In the genomic region with DNA sequence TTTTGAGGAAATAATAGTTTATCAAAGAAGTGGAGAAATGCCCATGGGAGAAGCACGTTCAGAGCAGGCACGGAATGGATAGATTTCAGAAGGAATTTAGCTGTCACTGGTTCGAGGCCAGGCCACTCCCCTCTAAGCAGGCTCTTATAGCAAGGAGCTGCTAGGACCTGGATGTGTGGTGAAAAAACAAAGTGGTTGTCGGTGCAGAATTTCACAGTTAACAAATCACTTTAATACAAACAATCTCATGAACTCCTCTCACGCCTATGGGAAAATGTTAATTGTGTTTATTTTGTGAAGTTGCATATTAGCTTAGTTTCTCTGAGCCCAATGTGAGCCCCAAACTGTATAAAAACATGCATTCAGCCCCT, we compare ENCODE assay signal across 26 cellular contexts.
DNase-seq lines count a peak whose midpoint lies in the region; ATAC-seq and TF ChIP-seq lines count a peak whose summit lies in the region.
"Had no signal": no experiment of that assay in that cellular context is flagged by ENCODE, and none has a peak within 500 bp of the region (broad histone marks: within the 10 kb centered on the region; RNA-seq: fewer than 3 reads in every experiment).

No MANE protein-coding gene starts in this region.

- TF ChIP-seq EP300 in gastroesophageal sphincter (IDR thresholded peaks at IDR 0.05) (no peak), sigmoid colon (IDR thresholded peaks at IDR 0.05) (no peak)

- no peaks in the 10 kb centered on the region for H3K9me3 ChIP-seq in gastroesophageal sphincter
- H3K9me3 ChIP-seq in sigmoid colon: no peaks in the 10 kb centered on the region
- H3K9me3 ChIP-seq in neural progenitor cell (ENCODE audit: low read depth): no peaks in the 10 kb centered on the region
- H3K9me3 ChIP-seq: BLaER1, mucosa of descending colon had no signal

- H4K20me1 ChIP-seq in neural progenitor cell (ENCODE audit: low read depth): no peaks in the 10 kb centered on the region
- H4K20me1 ChIP-seq: BLaER1 had no signal

- in situ Hi-C loops in Caki2 (cut with HindIII; ENCODE audit: low pct_unique_long_range_greater_than_20kb, low sequenced_read_pairs): no loop called here

- H3K9ac ChIP-seq in neural progenitor cell: no peak overlapping the region
- H3K9ac ChIP-seq: BLaER1 had no signal

- ATAC-seq in SK-N-SH treated with all-trans-retinoic acid at 6 μM for 48 hours: peak; percentile 23; the same call in 2 of the 3 replicates
- ATAC-seq in gastroesophageal sphincter: peak; percentile 38
- ATAC-seq in GM18870 (IDR thresholded peaks at IDR 0.05; ENCODE audit: unreplicated experiment): no peak
- ATAC-seq in stimulated activated naive CD8-positive, alpha-beta T cell treated with anti-CD3 and anti-CD28 coated beads, Interleukin-15, Interleukin-2, amounts not matched to agents 100 U/mL and 50 U/mL, for 24 hours: no peak
- ATAC-seq: HepG2, mucosa of descending colon, Right ventricle myocardium inferior had no signal

- H3K36me3 ChIP-seq in gastroesophageal sphincter (no peaks in the 10 kb centered on the region), sigmoid colon (no peaks in the 10 kb centered on the region), neural progenitor cell (no peaks in the 10 kb centered on the region)
- H3K36me3 ChIP-seq: BLaER1 had no signal

- 36 to 54% methylated on average over 2 to 5 of the region's 5 CpGs for WGBS in gastroesophageal sphincter (ENCODE audit: low coverage in 1 of 2), 2 donors
- WGBS in sigmoid colon, 2 donors: 80% methylated on average over 5 of the region's 5 CpGs

- TF ChIP-seq POLR2A in gastroesophageal sphincter (IDR thresholded peaks at IDR 0.05) (no peak), sigmoid colon (IDR thresholded peaks at IDR 0.05) (no peak)

- H3K4me1 ChIP-seq in gastroesophageal sphincter: peaks cover 0 to 34% (median 2%) of the 10 kb centered on the region in 3 donors
- peaks cover 0 to 14% (median 11%) of the 10 kb centered on the region in 4 donors for H3K4me1 ChIP-seq in sigmoid colon
- no peaks in the 10 kb centered on the region for H3K4me1 ChIP-seq in neural progenitor cell

- intact Hi-C loops in sigmoid colon (cut with DNase I): no loop called here

- no peak for TF ChIP-seq CTCF in gastroesophageal sphincter (IDR thresholded peaks at IDR 0.05)
- TF ChIP-seq CTCF in sigmoid colon (IDR thresholded peaks at IDR 0.05): no peak
- TF ChIP-seq CTCF in neural progenitor cell (IDR thresholded peaks at IDR 0.05): no peak

- no peaks in the 10 kb centered on the region for H3K27me3 ChIP-seq in gastroesophageal sphincter
- H3K27me3 ChIP-seq in sigmoid colon: no peaks in the 10 kb centered on the region
- no peaks in the 10 kb centered on the region for H3K27me3 ChIP-seq in neural progenitor cell
- H3K27me3 ChIP-seq: BLaER1 had no signal

- peaks cover 3% of the 10 kb centered on the region for H3F3A ChIP-seq in neural progenitor cell (ENCODE audit: low read depth)

- H3K79me2 ChIP-seq in neural progenitor cell (ENCODE audit: low read depth): no peaks in the 10 kb centered on the region

- peaks cover 6% of the 10 kb centered on the region for H3K4me1 Mint-ChIP-seq in neural progenitor cell
- H3K4me1 Mint-ChIP-seq: activated naive CD4-positive, alpha-beta T cell treated with anti-CD3 and anti-CD28 coated beads, Interleukin-2, amount 50 U/mL, for 24 hours; central memory CD8-positive, alpha-beta T cell had no signal

- DNase-seq in Caki2 (ENCODE audit: low read depth) (peak; percentile 61), sigmoid colon (no peak), globus pallidus (ENCODE audit: low spot score) (no peak), neural progenitor cell (ENCODE audit: low spot score) (no peak)
- no peak for DNase-seq in stimulated activated naive CD8-positive, alpha-beta T cell treated with anti-CD3 and anti-CD28 coated beads, Interleukin-15, Interleukin-2, amounts not matched to agents 100 U/mL and 50 U/mL, for 24 hours
- DNase-seq: activated B cell treated with CpG ODN at 0.5 μM for 24 hours; activated CD4-positive, alpha-beta T cell treated with anti-CD3 and anti-CD28 coated beads, Interleukin-2, amount 50 U/mL, for 4 hours; Calu3; DND-41; HCEC 1CT; mucosa of descending colon; NCI-H1105; NCI-H1930; NCI-H345; small intestine; stimulated activated CD4-positive, alpha-beta T cell treated with anti-CD3 and anti-CD28 coated beads, Interleukin-1b, Interleukin-23, amount 100 ng/mL, for 48 hours had no signal

- H3K27me3 Mint-ChIP-seq in neural progenitor cell (ENCODE audit: insufficient read depth, low read depth): peaks cover 3% of the 10 kb centered on the region
- H3K27me3 Mint-ChIP-seq: activated B cell treated with CpG ODN at 0.5 μM for 24 hours had no signal

- peaks cover 4% of the 10 kb centered on the region for H3K36me3 Mint-ChIP-seq in neural progenitor cell
- H3K36me3 Mint-ChIP-seq: activated naive CD4-positive, alpha-beta T cell treated with anti-CD3 and anti-CD28 coated beads, Interleukin-2, amount 50 U/mL, for 24 hours had no signal

- H3K27ac ChIP-seq in gastroesophageal sphincter (peak overlapping the region; percentile 51 to 70 (median 59)), sigmoid colon (peak overlapping the region in 3 of 4 donors; percentile 42 to 70 (median 55)), neural progenitor cell (no peak overlapping the region)
- H3K27ac ChIP-seq: BLaER1, epithelial cell of prostate had no signal

- no peak overlapping the region for H3K4me2 ChIP-seq in neural progenitor cell
- H3K4me2 ChIP-seq: BLaER1 had no signal

- H3K27ac Mint-ChIP-seq in neural progenitor cell: no peak overlapping the region
- H3K27ac Mint-ChIP-seq: activated B cell treated with CpG ODN at 0.5 μM for 24 hours; activated naive CD4-positive, alpha-beta T cell treated with anti-CD3 and anti-CD28 coated beads, Interleukin-2, amount 50 U/mL, for 24 hours had no signal

- no peak overlapping the region for H3K4me3 Mint-ChIP-seq in neural progenitor cell
- H3K4me3 Mint-ChIP-seq: activated B cell treated with CpG ODN at 0.5 μM for 24 hours; activated naive CD4-positive, alpha-beta T cell treated with anti-CD3 and anti-CD28 coated beads, Interleukin-2, amount 50 U/mL, for 24 hours; central memory CD8-positive, alpha-beta T cell; neural crest cell had no signal

- H2AFZ ChIP-seq in neural progenitor cell (replicated peaks): no peak overlapping the region

- H3K4me3 ChIP-seq in gastroesophageal sphincter: no peak overlapping the region
- H3K4me3 ChIP-seq in sigmoid colon: no peak overlapping the region
- no peak overlapping the region for H3K4me3 ChIP-seq in neural progenitor cell
- H3K4me3 ChIP-seq: BLaER1, mucosa of descending colon had no signal

- H3K9me3 Mint-ChIP-seq in neural progenitor cell: peaks cover 4% of the 10 kb centered on the region
- H3K9me3 Mint-ChIP-seq: activated B cell treated with CpG ODN at 0.5 μM for 24 hours had no signal

TF ChIP-seq in SK-N-SH treated with all-trans-retinoic acid at 6 μM for 48 hours, 23 proteins besides CTCF, POLR2A, EP300 and RAD21 (continues in another document):
- no peak for TF ChIP-seq ZNF70 (CRISPR knock-in tag; IDR thresholded peaks at IDR 0.05)
- no peak for TF ChIP-seq ISL1 (CRISPR knock-in tag; IDR thresholded peaks at IDR 0.05)
- TF ChIP-seq, protein P1, sequence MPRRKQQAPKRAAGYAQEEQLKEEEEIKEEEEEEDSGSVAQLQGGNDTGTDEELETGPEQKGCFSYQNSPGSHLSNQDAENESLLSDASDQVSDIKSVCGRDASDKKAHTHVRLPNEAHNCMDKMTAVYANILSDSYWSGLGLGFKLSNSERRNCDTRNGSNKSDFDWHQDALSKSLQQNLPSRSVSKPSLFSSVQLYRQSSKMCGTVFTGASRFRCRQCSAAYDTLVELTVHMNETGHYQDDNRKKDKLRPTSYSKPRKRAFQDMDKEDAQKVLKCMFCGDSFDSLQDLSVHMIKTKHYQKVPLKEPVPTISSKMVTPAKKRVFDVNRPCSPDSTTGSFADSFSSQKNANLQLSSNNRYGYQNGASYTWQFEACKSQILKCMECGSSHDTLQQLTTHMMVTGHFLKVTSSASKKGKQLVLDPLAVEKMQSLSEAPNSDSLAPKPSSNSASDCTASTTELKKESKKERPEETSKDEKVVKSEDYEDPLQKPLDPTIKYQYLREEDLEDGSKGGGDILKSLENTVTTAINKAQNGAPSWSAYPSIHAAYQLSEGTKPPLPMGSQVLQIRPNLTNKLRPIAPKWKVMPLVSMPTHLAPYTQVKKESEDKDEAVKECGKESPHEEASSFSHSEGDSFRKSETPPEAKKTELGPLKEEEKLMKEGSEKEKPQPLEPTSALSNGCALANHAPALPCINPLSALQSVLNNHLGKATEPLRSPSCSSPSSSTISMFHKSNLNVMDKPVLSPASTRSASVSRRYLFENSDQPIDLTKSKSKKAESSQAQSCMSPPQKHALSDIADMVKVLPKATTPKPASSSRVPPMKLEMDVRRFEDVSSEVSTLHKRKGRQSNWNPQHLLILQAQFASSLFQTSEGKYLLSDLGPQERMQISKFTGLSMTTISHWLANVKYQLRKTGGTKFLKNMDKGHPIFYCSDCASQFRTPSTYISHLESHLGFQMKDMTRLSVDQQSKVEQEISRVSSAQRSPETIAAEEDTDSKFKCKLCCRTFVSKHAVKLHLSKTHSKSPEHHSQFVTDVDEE (CRISPR knock-in tag; IDR thresholded peaks at IDR 0.05): no peak
- TF ChIP-seq RARB (CRISPR knock-in tag; IDR thresholded peaks at IDR 0.05): no peak
- no peak for TF ChIP-seq TOX (CRISPR knock-in tag; IDR thresholded peaks at IDR 0.05; ENCODE audit: borderline replicate concordance)
- TF ChIP-seq, protein P2, sequence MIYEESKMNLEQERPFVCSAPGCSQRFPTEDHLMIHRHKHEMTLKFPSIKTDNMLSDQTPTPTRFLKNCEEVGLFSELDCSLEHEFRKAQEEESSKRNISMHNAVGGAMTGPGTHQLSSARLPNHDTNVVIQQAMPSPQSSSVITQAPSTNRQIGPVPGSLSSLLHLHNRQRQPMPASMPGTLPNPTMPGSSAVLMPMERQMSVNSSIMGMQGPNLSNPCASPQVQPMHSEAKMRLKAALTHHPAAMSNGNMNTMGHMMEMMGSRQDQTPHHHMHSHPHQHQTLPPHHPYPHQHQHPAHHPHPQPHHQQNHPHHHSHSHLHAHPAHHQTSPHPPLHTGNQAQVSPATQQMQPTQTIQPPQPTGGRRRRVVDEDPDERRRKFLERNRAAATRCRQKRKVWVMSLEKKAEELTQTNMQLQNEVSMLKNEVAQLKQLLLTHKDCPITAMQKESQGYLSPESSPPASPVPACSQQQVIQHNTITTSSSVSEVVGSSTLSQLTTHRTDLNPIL (CRISPR knock-in tag; IDR thresholded peaks at IDR 0.05; ENCODE audit: low read depth): no peak
- TF ChIP-seq PPARA (CRISPR knock-in tag; IDR thresholded peaks at IDR 0.05; ENCODE audit: borderline replicate concordance): no peak
- no peak for TF ChIP-seq BACH2 (CRISPR knock-in tag; IDR thresholded peaks at IDR 0.05; ENCODE audit: borderline replicate concordance)

Comparison
In these comparisons a context has a peak if more than half of its experiments do, and no peak if none do; other contexts are left out.
1. ATAC-seq: peak in SK-N-SH treated with all-trans-retinoic acid at 6 μM for 48 hours (single experiment) and gastroesophageal sphincter (single experiment); none in GM18870 (single experiment) and stimulated activated naive CD8-positive, alpha-beta T cell treated with anti-CD3 and anti-CD28 coated beads, Interleukin-15, Interleukin-2, amounts not matched to agents 100 U/mL and 50 U/mL, for 24 hours (single experiment).